In the genomic region with DNA sequence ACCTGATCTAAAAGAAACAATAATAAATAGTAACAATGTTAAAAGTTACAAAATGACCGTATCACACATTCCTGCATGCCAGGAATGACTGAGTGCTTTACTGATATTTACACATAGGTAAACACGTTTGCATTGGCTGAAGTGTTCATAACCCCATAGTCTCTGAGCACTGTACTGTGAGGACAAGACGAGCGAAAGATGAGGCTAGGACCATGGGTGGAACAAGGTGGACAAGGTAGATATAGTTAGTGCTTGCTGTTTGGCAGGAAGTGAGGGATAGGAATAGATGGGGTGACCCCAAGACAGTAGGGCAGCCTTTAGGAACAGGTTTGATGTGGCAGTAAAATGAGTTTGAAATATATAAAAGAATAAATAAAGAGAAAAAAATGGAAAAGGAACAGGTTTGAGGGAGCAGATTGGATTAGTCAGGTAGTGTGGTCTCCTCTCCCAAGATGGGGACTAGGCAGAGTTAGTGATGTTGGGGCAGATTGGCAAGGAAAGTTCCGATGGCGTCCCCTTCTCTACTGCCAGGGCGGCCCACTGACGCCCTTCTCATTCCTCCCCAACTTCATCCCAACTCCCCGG, we compare ENCODE assay signal across 1 cellular context.
TF ChIP-seq lines count a peak whose summit lies in the region.

No MANE protein-coding gene starts in this region.

TF ChIP-seq in GM12878, 131 proteins besides CTCF, POLR2A, EP300 and RAD21:
- TF ChIP-seq NR2C1 (IDR thresholded peaks at IDR 0.05) (no peak), CREM (IDR thresholded peaks at IDR 0.05; ENCODE audit: low read depth) (no peak), HDAC2 (IDR thresholded peaks at IDR 0.05) (no peak), NBN (IDR thresholded peaks at IDR 0.05) (no peak), SMARCA5 (IDR thresholded peaks at IDR 0.05) (no peak), HDGF (IDR thresholded peaks at IDR 0.05) (peak; percentile 85)
- TF ChIP-seq, protein P1, sequence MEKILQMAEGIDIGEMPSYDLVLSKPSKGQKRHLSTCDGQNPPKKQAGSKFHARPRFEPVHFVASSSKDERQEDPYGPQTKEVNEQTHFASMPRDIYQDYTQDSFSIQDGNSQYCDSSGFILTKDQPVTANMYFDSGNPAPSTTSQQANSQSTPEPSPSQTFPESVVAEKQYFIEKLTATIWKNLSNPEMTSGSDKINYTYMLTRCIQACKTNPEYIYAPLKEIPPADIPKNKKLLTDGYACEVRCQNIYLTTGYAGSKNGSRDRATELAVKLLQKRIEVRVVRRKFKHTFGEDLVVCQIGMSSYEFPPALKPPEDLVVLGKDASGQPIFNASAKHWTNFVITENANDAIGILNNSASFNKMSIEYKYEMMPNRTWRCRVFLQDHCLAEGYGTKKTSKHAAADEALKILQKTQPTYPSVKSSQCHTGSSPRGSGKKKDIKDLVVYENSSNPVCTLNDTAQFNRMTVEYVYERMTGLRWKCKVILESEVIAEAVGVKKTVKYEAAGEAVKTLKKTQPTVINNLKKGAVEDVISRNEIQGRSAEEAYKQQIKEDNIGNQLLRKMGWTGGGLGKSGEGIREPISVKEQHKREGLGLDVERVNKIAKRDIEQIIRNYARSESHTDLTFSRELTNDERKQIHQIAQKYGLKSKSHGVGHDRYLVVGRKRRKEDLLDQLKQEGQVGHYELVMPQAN (conservative IDR thresholded peaks at IDR 0.05): no peak
TF ChIP-seq in GM12878: peak in this region for 1.
